ENCODE assay signal across 13 cellular contexts in genomic region chr11:102553835-102554282, GRCh38. TPM values are rescaled to one million over a fixed set of nuclear protein-coding genes. Genes with fewer than 3 reads are reported as not detected.
A peak's percentile ranks its signal among the peaks of the same experiment; 100 is the strongest.
DNase-seq lines count a peak whose midpoint lies in the region; ATAC-seq, FAIRE-seq and TF ChIP-seq lines count a peak whose summit lies in the region.
"Had no signal": no experiment of that assay in that cellular context is flagged by ENCODE, and none has a peak within 500 bp of the region (broad histone marks: within the 10 kb centered on the region; RNA-seq: fewer than 3 reads in every experiment).

No MANE protein-coding gene starts in this region.

- DNase-seq in keratinocyte (ENCODE audit: low read depth, low spot score) (peak; percentile 30), Right ventricle myocardium inferior (ENCODE audit: missing footprints) (no peak), dedifferentiated amniotic fluid mesenchymal stem cell (ENCODE audit: extremely low spot score) (no peak), tibial nerve (ENCODE audit: low spot score in 2 of 2) (no peak), OCI-M1 (lab: John Stamatoyannopoulos, UW) (no peak)
- DNase-seq: NCI-H1092 treated with DMSO at 0.1 percent for 48 hours; nephron progenitor cell; stimulated activated CD4-positive, alpha-beta T cell treated with anti-CD3 and anti-CD28 coated beads, Interleukin-2, amount 100 ng/mL, for 48 hours had no signal

- no peaks in the 10 kb centered on the region for H3K9me1 ChIP-seq in keratinocyte (ENCODE audit: control insufficient read depth, extremely low read depth, insufficient read depth, low read length)

- peak overlapping the region; percentile 6 for H3K27ac ChIP-seq in keratinocyte (ENCODE audit: control insufficient read depth, insufficient read depth, low read length)
- H3K27ac ChIP-seq in tibial nerve = no peak overlapping the region

- H3K4me2 ChIP-seq in keratinocyte (ENCODE audit: control insufficient read depth, extremely low read depth, insufficient read depth, low read depth, low read length) = no peak overlapping the region
- H3K4me2 ChIP-seq: GM23338 had no signal

- no peaks in the 10 kb centered on the region for H3K36me3 ChIP-seq in keratinocyte (ENCODE audit: control insufficient read depth in 2 of 2, extremely low read depth in 1 of 2, insufficient read depth in 2 of 2, low read length in 2 of 2)
- no peaks in the 10 kb centered on the region for H3K36me3 ChIP-seq in tibial nerve
- H3K36me3 ChIP-seq: SJSA1 had no signal

- no peak for TF ChIP-seq EP300 in tibial nerve (IDR thresholded peaks at IDR 0.05)

- WGBS in tibial nerve, 2 donors = 73 to 74% methylated on average over 5 of the region's 5 CpGs

- TF ChIP-seq POLR2A in tibial nerve (IDR thresholded peaks at IDR 0.05) = no peak

- intact Hi-C loops in Right ventricle myocardium inferior (cut with DNase I) = no loop called here

- FAIRE-seq in keratinocyte (lab: Jason Lieb, UNC) = peak; percentile 69

- no peak overlapping the region for H3K9ac ChIP-seq in keratinocyte (ENCODE audit: control insufficient read depth, extremely low read depth, insufficient read depth, low read length)

- H3K9me3 ChIP-seq in keratinocyte (ENCODE audit: control insufficient read depth, low read depth, low read length) (no peaks in the 10 kb centered on the region), tibial nerve (no peaks in the 10 kb centered on the region)
- H3K9me3 ChIP-seq: SJSA1 had no signal

- H3K4me1 ChIP-seq in keratinocyte (ENCODE audit: control insufficient read depth, extremely low read depth, insufficient read depth, low read length) (peaks cover 22% of the 10 kb centered on the region), tibial nerve (peaks cover 0 to 6% (median 0%) of the 10 kb centered on the region in 4 donors)

- H2AFZ ChIP-seq in keratinocyte (ENCODE audit: control insufficient read depth, low read length) = no peak overlapping the region
- H2AFZ ChIP-seq: GM23338 had no signal

- ATAC-seq in GM18858 (IDR thresholded peaks at IDR 0.05; ENCODE audit: unreplicated experiment) (peak; percentile 92), GM21619 (IDR thresholded peaks at IDR 0.05; ENCODE audit: unreplicated experiment) (peak; percentile 76), HG03342 (IDR thresholded peaks at IDR 0.05; ENCODE audit: unreplicated experiment) (peak; percentile 83), Right ventricle myocardium inferior (no peak)
- ATAC-seq: GM23338 had no signal

- TF ChIP-seq CTCF in keratinocyte (optimal IDR thresholded peaks at IDR 0.05 in 1 of 3, IDR thresholded peaks at IDR 0.05 in 1 of 3, conservative IDR thresholded peaks at IDR 0.05 in 1 of 3; ENCODE audit: extremely low read depth in 1 of 3, insufficient read depth in 2 of 3, low read length in 3 of 3) (no peak), tibial nerve (IDR thresholded peaks at IDR 0.05) (no peak)

- no peaks in the 10 kb centered on the region for H3K27me3 ChIP-seq in keratinocyte (ENCODE audit: control insufficient read depth, extremely low read depth, insufficient read depth, low read length)
- no peaks in the 10 kb centered on the region for H3K27me3 ChIP-seq in tibial nerve
- H3K27me3 ChIP-seq: SJSA1 had no signal

- H3K79me2 ChIP-seq in keratinocyte (ENCODE audit: control insufficient read depth, insufficient read depth, low read length) = no peaks in the 10 kb centered on the region

- no peaks in the 10 kb centered on the region for H4K20me1 ChIP-seq in keratinocyte (ENCODE audit: control insufficient read depth, extremely low read depth, insufficient read depth, low read length)

- H3K4me3 ChIP-seq in keratinocyte (ENCODE audit: control insufficient read depth in 2 of 3, extremely low read depth in 1 of 3, insufficient read depth in 2 of 3, low read depth in 1 of 3, low read length in 3 of 3) = no peak overlapping the region
- no peak overlapping the region for H3K4me3 ChIP-seq in tibial nerve
- H3K4me3 ChIP-seq: GM23338, SJSA1 had no signal

- dilution Hi-C loops in keratinocyte (cut with MboI; ENCODE audit: extremely low pct_ligation_motif_present, low sequenced_read_pairs) = no loop called here

RNA-seq across cellular contexts. Expression of gene MMP7, which starts 23.3 kb away (rescaled TPM):
- polyA plus RNA-seq in keratinocyte = 0.61 to 2.2 TPM (median 0.81 TPM) in 3 replicates
- polyA plus RNA-seq in keratinocyte (2011; ENCODE audit: low read depth) = not detected
- 0.56 and 1.4 TPM in 2 replicates for polyA plus RNA-seq in keratinocyte (2011; cell fraction: cytosol; rRNA removed)
- polyA plus RNA-seq in keratinocyte (2011; cell fraction: nucleus; rRNA removed) = 2.1 and 2.8 TPM in 2 replicates
- 0.65 TPM in 1 of 2 replicates, not detected in the other for polyA plus RNA-seq in keratinocyte (2012; ENCODE audit: low replicate concordance)
- 1.1 TPM in 1 of 3 replicates, not detected in the others for polyA minus RNA-seq in keratinocyte
- not detected for polyA minus RNA-seq in keratinocyte (2011; cell fraction: cytosol; rRNA and poly(A)+ RNA removed)
- 0.53 and 1.6 TPM in 2 replicates for polyA minus RNA-seq in keratinocyte (2011; cell fraction: nucleus; rRNA and poly(A)+ RNA removed)
- total RNA-seq in Right ventricle myocardium inferior (not detected), tibial nerve (not detected)
- total RNA-seq: GM23338 had no signal
- polyA plus RNA-seq: GM23338 had no signal
